ENCODE assay signal across 8 cellular contexts in the genomic region with DNA sequence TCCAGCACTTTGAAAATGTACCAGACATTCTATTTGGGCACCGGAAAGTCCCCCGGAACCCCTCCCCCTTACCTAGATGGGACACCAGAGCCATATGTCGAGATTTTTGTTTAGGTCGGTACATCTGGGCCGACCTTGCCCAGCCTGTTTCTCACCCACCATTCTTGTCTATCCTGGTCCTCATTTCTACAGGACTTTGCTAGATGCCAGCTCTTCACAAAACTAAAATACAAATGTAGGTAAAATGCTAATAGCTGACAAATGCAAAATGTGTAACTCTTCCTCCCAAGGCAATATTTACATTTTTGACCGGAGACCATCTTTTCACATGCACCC. TPM values are rescaled to one million over a fixed set of nuclear protein-coding genes. Genes with fewer than 3 reads are reported as not detected.
A peak's percentile ranks its signal among the peaks of the same experiment; 100 is the strongest.
DNase-seq lines count a peak whose midpoint lies in the region; ATAC-seq, FAIRE-seq and TF ChIP-seq lines count a peak whose summit lies in the region.
"Not testable (repeated sequence)": the region's sequence is repeated elsewhere in the genome, so short reads cannot be mapped to it uniquely, and the experiment has no call there.

No MANE protein-coding gene starts in this region.

- peak overlapping the region; percentile 85 for H3K4me3 ChIP-seq in CD8-positive, alpha-beta T cell (ENCODE audit: low read depth, low read length)
- peak overlapping the region; percentile 70 for H3K4me3 ChIP-seq in HL-60 (replicated peaks; ENCODE audit: insufficient read depth, low read length)
- H3K4me3 ChIP-seq in WI38 (ENCODE audit: low read depth, low read length) = peak overlapping the region; percentile 73
- peak overlapping the region; percentile 93 for H3K4me3 ChIP-seq in bronchial epithelial cell (ENCODE audit: low read depth, low read length)
- peak overlapping the region; percentile 96 for H3K4me3 ChIP-seq in left ventricle myocardium inferior
- peak overlapping the region; percentile 83 for H3K4me3 ChIP-seq in suprapubic skin

- not testable (repeated sequence) for H3K9me3 ChIP-seq in CD8-positive, alpha-beta T cell (ENCODE audit: low read length); left ventricle myocardium inferior (replicated peaks); suprapubic skin

- not testable (repeated sequence) for H3K27me3 Mint-ChIP-seq in CD8-positive, alpha-beta T cell (ENCODE audit: low read depth); natural killer cell treated with Interleukin-12 subunit alpha and Interleukin-12 subunit beta and Interleukin-15 and Interleukin-18, amount 100 ng/mL, for 72 hours

- ATAC-seq in CD8-positive, alpha-beta T cell = not testable (repeated sequence)
- peak; percentile 23 for ATAC-seq in GM21737 (IDR thresholded peaks at IDR 0.05; ENCODE audit: unreplicated experiment)
- peak in 1 of 2 donors; percentile 3 for ATAC-seq in natural killer cell treated with Interleukin-12 subunit alpha and Interleukin-12 subunit beta and Interleukin-15 and Interleukin-18, amount 100 ng/mL, for 72 hours

- peaks cover 31% of the 10 kb centered on the region for H3K36me3 Mint-ChIP-seq in CD8-positive, alpha-beta T cell
- H3K36me3 Mint-ChIP-seq in natural killer cell treated with Interleukin-12 subunit alpha and Interleukin-12 subunit beta and Interleukin-15 and Interleukin-18, amount 100 ng/mL, for 72 hours = not testable (repeated sequence)

- intact Hi-C loops in CD8-positive, alpha-beta T cell (cut with DNase I, micrococcal nuclease) = loop anchor here (1.0 to 10.0 kb wide), 9 partner anchors 25 to 632 kb away; a partner anchor contains a TSS
- intact Hi-C loops in left ventricle myocardium inferior (cut with micrococcal nuclease) = not testable (repeated sequence)

- not testable (repeated sequence) for FAIRE-seq in bronchial epithelial cell (lab: Jason Lieb, UNC)

- DNase-seq in CD8-positive, alpha-beta T cell; HL-60 (ENCODE audit: low read depth in 1 of 2, low spot score in 1 of 2); bronchial epithelial cell (ENCODE audit: low read depth); left ventricle myocardium inferior; natural killer cell treated with Interleukin-12 subunit alpha and Interleukin-12 subunit beta and Interleukin-15 and Interleukin-18, amount 100 ng/mL, for 72 hours (ENCODE audit: low spot score); suprapubic skin (ENCODE audit: low spot score in 2 of 2): not testable (repeated sequence)

- H3K4me3 Mint-ChIP-seq in CD8-positive, alpha-beta T cell = peak overlapping the region; percentile 97
- peak overlapping the region; percentile 91 for H3K4me3 Mint-ChIP-seq in natural killer cell treated with Interleukin-12 subunit alpha and Interleukin-12 subunit beta and Interleukin-15 and Interleukin-18, amount 100 ng/mL, for 72 hours

- peaks cover 10% of the 10 kb centered on the region for H3K4me1 ChIP-seq in CD8-positive, alpha-beta T cell (ENCODE audit: insufficient read depth, low read length)
- H3K4me1 ChIP-seq in left ventricle myocardium inferior = peaks cover 29% of the 10 kb centered on the region
- H3K4me1 ChIP-seq in suprapubic skin = peaks cover 19% of the 10 kb centered on the region

- H3K9me3 Mint-ChIP-seq in CD8-positive, alpha-beta T cell; natural killer cell treated with Interleukin-12 subunit alpha and Interleukin-12 subunit beta and Interleukin-15 and Interleukin-18, amount 100 ng/mL, for 72 hours: not testable (repeated sequence)

- WGBS in suprapubic skin = 8% methylated on average over 6 of the region's 6 CpGs

- not testable (repeated sequence) for H3K36me3 ChIP-seq in CD8-positive, alpha-beta T cell (ENCODE audit: insufficient read depth, low read length); bronchial epithelial cell (ENCODE audit: control insufficient read depth, insufficient read depth, low read length); left ventricle myocardium inferior; suprapubic skin

- H3K27me3 ChIP-seq in CD8-positive, alpha-beta T cell (ENCODE audit: insufficient read depth, low read length); HL-60 (ENCODE audit: insufficient read depth, poor library complexity, severe bottlenecking); bronchial epithelial cell (ENCODE audit: control insufficient read depth, insufficient read depth, low read length); left ventricle myocardium inferior (ENCODE audit: low read depth); suprapubic skin: not testable (repeated sequence)

- not testable (repeated sequence) for H3K27ac ChIP-seq in CD8-positive, alpha-beta T cell (ENCODE audit: low read depth, low read length); HL-60 (replicated peaks)
- H3K27ac ChIP-seq in left ventricle myocardium inferior (replicated peaks) (peak overlapping the region; percentile 93), suprapubic skin (peak overlapping the region; percentile 79)

- POLR2A ChIA-PET in CD8-positive, alpha-beta T cell (lab: Charles Lee) = not testable (repeated sequence)

- TF ChIP-seq POLR2A in suprapubic skin (IDR thresholded peaks at IDR 0.05) = not testable (repeated sequence)

- peaks cover 31% of the 10 kb centered on the region for H3K4me1 Mint-ChIP-seq in CD8-positive, alpha-beta T cell (ENCODE audit: low read depth)
- peaks cover 13 to 24% of the 10 kb centered on the region in 2 donors for H3K4me1 Mint-ChIP-seq in natural killer cell treated with Interleukin-12 subunit alpha and Interleukin-12 subunit beta and Interleukin-15 and Interleukin-18, amount 100 ng/mL, for 72 hours (ENCODE audit: low read depth in 2 of 2)

- H3K27ac Mint-ChIP-seq in CD8-positive, alpha-beta T cell = peak overlapping the region; percentile 91
- H3K27ac Mint-ChIP-seq in natural killer cell treated with Interleukin-12 subunit alpha and Interleukin-12 subunit beta and Interleukin-15 and Interleukin-18, amount 100 ng/mL, for 72 hours = peak overlapping the region; percentile 63 to 97

- TF ChIP-seq EP300 in suprapubic skin (IDR thresholded peaks at IDR 0.05) = not testable (repeated sequence)

- CTCF ChIA-PET in CD8-positive, alpha-beta T cell (lab: Charles Lee) = interaction anchor here (0.6 to 2.0 kb wide), 9 partner anchors 12 to 490 kb away, joined by 3 to 11 read pairs (median 3); no protein-coding TSS in a partner anchor

- peak; percentile 28 for TF ChIP-seq CTCF in CD8-positive, alpha-beta T cell (IDR thresholded peaks at IDR 0.05)
- TF ChIP-seq CTCF in HL-60 (IDR thresholded peaks at IDR 0.05; ENCODE audit: insufficient read depth, low read length); WI38 (IDR thresholded peaks at IDR 0.05; ENCODE audit: low read depth, low read length); bronchial epithelial cell (IDR thresholded peaks at IDR 0.05; ENCODE audit: insufficient read depth, low read length, severe bottlenecking); left ventricle myocardium inferior (IDR thresholded peaks at IDR 0.05; ENCODE audit: borderline replicate concordance); suprapubic skin (IDR thresholded peaks at IDR 0.05): not testable (repeated sequence)

RNA-seq across cellular contexts. Expression of a gene that starts 0.7 kb away (rescaled TPM):
- 1 to 10 TPM; 6.8 to 7.1 TPM for total RNA-seq in CD8-positive, alpha-beta T cell
- total RNA-seq in bronchial epithelial cell = 24.7 and 64.1 TPM in 2 replicates
- 30.8 TPM for total RNA-seq in left ventricle myocardium inferior
- 10 to 100 TPM; 12.3 to 19.0 TPM for total RNA-seq in natural killer cell treated with Interleukin-12 subunit alpha and Interleukin-12 subunit beta and Interleukin-15 and Interleukin-18, amount 100 ng/mL, for 72 hours
- total RNA-seq in suprapubic skin = 10 to 100 TPM; 24.0 to 35.8 (median 30.5) TPM

RNA-seq across cellular contexts. Expression of a gene that starts 34.5 kb away (rescaled TPM):
- total RNA-seq in CD8-positive, alpha-beta T cell = 1 to 10 TPM; 7.6 to 8.1 TPM
- total RNA-seq in bronchial epithelial cell (5.5 and 30.5 TPM in 2 replicates), left ventricle myocardium inferior (15.7 TPM), suprapubic skin (10 to 100 TPM; 17.5 to 27.9 (median 21.0) TPM)
- total RNA-seq in natural killer cell treated with Interleukin-12 subunit alpha and Interleukin-12 subunit beta and Interleukin-15 and Interleukin-18, amount 100 ng/mL, for 72 hours = 10 to 100 TPM; 13.7 to 16.5 TPM
